ENCODE assay signal across 10 cellular contexts in genomic region chr18:72152935-72153334, GRCh38.
"Had no signal": no experiment of that assay in that cellular context is flagged by ENCODE, and none has a peak within 500 bp of the region (broad histone marks: within the 10 kb centered on the region; RNA-seq: fewer than 3 reads in every experiment).

No MANE protein-coding gene starts in this region.

- H3K4me3 ChIP-seq: GM23248, GM23338, HAP-1 had no signal

- ATAC-seq: GM23338, HCT116 had no signal

- FAIRE-seq: H1, H54 had no signal

- H2AFZ ChIP-seq: GM23248, GM23338 had no signal

- H3K27ac Mint-ChIP-seq: GM23338, HFFc6 had no signal

- H3K9me3 ChIP-seq: HAP-1 had no signal

- DNase-seq: GM23248, GOT3, H7, HCEC 1CT, HFFc6 had no signal

- H3K27ac ChIP-seq: GM23248 had no signal

- H3K36me3 ChIP-seq: HAP-1 had no signal

- H3K4me1 Mint-ChIP-seq: GM23338 had no signal

- H3K4me1 ChIP-seq: HAP-1 had no signal

- H3K4me2 ChIP-seq: GM23338 had no signal

- H3K4me3 Mint-ChIP-seq: GM23338, HFFc6 had no signal

- H3K9ac ChIP-seq: GM23248 had no signal
